27 cellular contexts compared by ENCODE assay signal in the genomic region with DNA sequence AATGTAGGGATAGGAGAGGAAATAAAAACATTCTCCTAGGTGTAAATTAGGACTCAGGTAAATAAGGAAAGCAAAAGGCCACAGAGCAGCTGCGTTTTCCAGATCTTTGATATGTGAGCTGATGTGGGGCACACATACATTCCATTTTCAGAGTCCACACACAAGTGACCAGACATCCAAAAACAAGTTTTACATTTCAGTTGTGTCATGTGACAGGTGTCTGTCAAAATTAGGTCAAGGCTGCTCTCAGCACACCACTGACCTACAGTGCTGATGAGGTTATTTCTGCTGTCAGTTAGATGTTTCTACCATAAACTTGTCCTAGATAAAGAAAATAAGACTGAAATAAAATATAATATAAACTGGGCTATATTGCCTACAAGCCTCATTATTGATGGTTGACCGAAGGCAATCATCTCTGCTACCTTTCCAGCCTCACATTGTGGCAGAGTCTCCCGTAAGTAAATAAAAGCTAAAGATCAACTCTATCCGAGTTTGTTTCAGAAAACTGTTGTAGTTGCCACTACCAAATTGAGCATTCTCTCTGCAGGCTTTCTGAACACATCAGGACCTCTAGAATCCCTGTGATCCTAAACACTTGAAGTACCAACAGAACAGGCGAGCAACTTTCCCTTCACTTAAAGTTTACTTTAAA. TPM values are rescaled to one million over a fixed set of nuclear protein-coding genes. Genes with fewer than 3 reads are reported as not detected.
"Had no signal": no experiment of that assay in that cellular context is flagged by ENCODE, and none has a peak within 500 bp of the region (broad histone marks: within the 10 kb centered on the region; RNA-seq: fewer than 3 reads in every experiment).

No MANE protein-coding gene starts in this region.

- DNase-seq: heart right ventricle; islet precursor cell; left ventricle myocardium superior; lower lobe of right lung; mammary epithelial cell; mesenchymal stem cell; naive B cell; natural killer cell; nephron progenitor cell; ovary; retina; right cardiac atrium; sigmoid colon; stimulated activated CD4-positive, alpha-beta T cell treated with anti-CD3 and anti-CD28 coated beads, Interleukin-1b, Interleukin-23, amount 100 ng/mL, for 48 hours; stimulated activated CD4-positive, alpha-beta T cell treated with anti-CD3 and anti-CD28 coated beads, Interleukin-2, amount 100 ng/mL, for 48 hours; stimulated activated naive B cell treated with anti-CD40 and anti-IgM and Interleukin-4, amounts not matched to agents 10 μg/mL and 1 μg/mL and 100 μg/mL, for 72 hours; stimulated activated naive CD8-positive, alpha-beta T cell treated with anti-CD3 and anti-CD28 coated beads, Interleukin-15, Interleukin-2, amounts not matched to agents 100 U/mL and 50 U/mL, for 24 hours; stomach; testis; thyroid gland; transverse colon; upper lobe of left lung had no signal

- ATAC-seq: heart right ventricle; left ventricle myocardium superior; lower lobe of right lung; natural killer cell; right cardiac atrium; stimulated activated naive B cell treated with anti-CD40 and anti-IgM and Interleukin-4, amounts not matched to agents 10 μg/mL and 1 μg/mL and 100 μg/mL, for 72 hours; stimulated activated naive CD8-positive, alpha-beta T cell treated with anti-CD3 and anti-CD28 coated beads, Interleukin-15, Interleukin-2, amounts not matched to agents 100 U/mL and 50 U/mL, for 24 hours had no signal

- H3K4me2 ChIP-seq: hepatocyte, neural progenitor cell, smooth muscle cell had no signal

- H3K27ac ChIP-seq: heart right ventricle, hepatocyte, lower lobe of right lung, neural progenitor cell, neutrophil, ovary, sigmoid colon, stomach, testis, thyroid gland, transverse colon, upper lobe of left lung, vagina had no signal

- H3K9ac ChIP-seq: neural progenitor cell had no signal

- H3K36me3 ChIP-seq: heart right ventricle, lower lobe of right lung, neural progenitor cell, neutrophil, ovary, sigmoid colon, stomach, thyroid gland, transverse colon, upper lobe of left lung, vagina had no signal

- H3K4me3 ChIP-seq: heart right ventricle, hepatocyte, lower lobe of right lung, neural progenitor cell, ovary, sigmoid colon, smooth muscle cell, stomach, testis, thyroid gland, transverse colon, upper lobe of left lung, vagina had no signal

- H2AFZ ChIP-seq: hepatocyte, neural progenitor cell had no signal

- H3K27me3 ChIP-seq: hepatocyte, ovary, sigmoid colon, stomach, testis, thyroid gland, upper lobe of left lung, vagina had no signal

- H3K9me3 ChIP-seq: heart right ventricle, lower lobe of right lung, neutrophil, ovary, sigmoid colon, stomach, testis, thyroid gland, transverse colon, upper lobe of left lung, vagina had no signal

- H3K4me1 ChIP-seq: heart right ventricle, lower lobe of right lung, neural progenitor cell, sigmoid colon, thyroid gland, transverse colon, upper lobe of left lung, vagina had no signal

RNA-seq across cellular contexts. Expression of gene ARHGAP20, which starts 7.9 kb away (rescaled TPM):
- total RNA-seq: natural killer cell had no signal
- polyA plus RNA-seq: mammary epithelial cell had no signal
